In genomic region chr13:46489586-46490023, GRCh38 we compare ENCODE assay signal across 12 cellular contexts.
DNase-seq lines count a peak whose midpoint lies in the region; FAIRE-seq and TF ChIP-seq lines count a peak whose summit lies in the region.
"Had no signal": no experiment of that assay in that cellular context is flagged by ENCODE, and none has a peak within 500 bp of the region (broad histone marks: within the 10 kb centered on the region; RNA-seq: fewer than 3 reads in every experiment).

No MANE protein-coding gene starts in this region.

- H2BK5ac ChIP-seq in H1 (ENCODE audit: low read depth, low read length), result no peak overlapping the region

- TF ChIP-seq EP300 in H1 (IDR thresholded peaks at IDR 0.05; ENCODE audit: borderline replicate concordance in 1 of 2, low read depth in 2 of 2, low read length in 2 of 2), result no peak

- no peaks in the 10 kb centered on the region for H4K20me1 ChIP-seq in H1 (replicated peaks in 1 of 2; ENCODE audit: control insufficient read depth in 1 of 2, insufficient read depth in 2 of 2, low read length in 2 of 2)
- no peaks in the 10 kb centered on the region for H4K20me1 ChIP-seq in neural progenitor cell (ENCODE audit: low read depth)
- H4K20me1 ChIP-seq in Karpas-422 (ENCODE audit: insufficient read depth, low read depth, low read length), result no peaks in the 10 kb centered on the region

- no peak overlapping the region for H3K27ac ChIP-seq in H1 (ENCODE audit: low read depth, low read length)
- no peak overlapping the region for H3K27ac ChIP-seq in neural progenitor cell
- H3K27ac ChIP-seq in Peyer's patch, result no peak overlapping the region
- H3K27ac ChIP-seq in Karpas-422 (ENCODE audit: low read length), result no peak overlapping the region

- no peak for TF ChIP-seq RAD21 in H1 (IDR thresholded peaks at IDR 0.05 in 1 of 2, conservative IDR thresholded peaks at IDR 0.05 in 1 of 2; ENCODE audit: low read depth in 2 of 2, low read length in 2 of 2)

- POLR2A ChIA-PET in H1 (lab: Charles Lee; ENCODE audit: partially characterized antibody), result no interaction called here

- H3K9me3 Mint-ChIP-seq in neural progenitor cell, result peaks cover 24% of the 10 kb centered on the region

- H2AK5ac ChIP-seq in H1 (ENCODE audit: low read depth, low read length), result no peak overlapping the region

- no peak overlapping the region for H3K23ac ChIP-seq in H1 (ENCODE audit: insufficient read length)

- no peaks in the 10 kb centered on the region for H3K79me1 ChIP-seq in H1 (ENCODE audit: low read depth, low read length)

- H3K27ac Mint-ChIP-seq in neural progenitor cell, result no peak overlapping the region
- H3K27ac Mint-ChIP-seq: activated T-helper 17 cell treated with anti-CD3 and anti-CD28 coated beads, Interleukin-2, amount 50 U/mL, for 72 hours; CD8-positive, alpha-beta T cell; WTC11 had no signal

- H3K56ac ChIP-seq in H1 (replicated peaks; ENCODE audit: insufficient read length, low read depth, low read length), result no peak overlapping the region

- TF ChIP-seq CTCF in H1 (IDR thresholded peaks at IDR 0.05; ENCODE audit: control extremely low read depth in 1 of 3, insufficient read depth in 1 of 3, low read depth in 1 of 3, low read length in 3 of 3), result no peak
- TF ChIP-seq CTCF in neural progenitor cell (IDR thresholded peaks at IDR 0.05), result no peak
- no peak for TF ChIP-seq CTCF in Peyer's patch (IDR thresholded peaks at IDR 0.05)

- peaks cover 6% of the 10 kb centered on the region for H3K4me1 Mint-ChIP-seq in neural progenitor cell
- H3K4me1 Mint-ChIP-seq: activated T-helper 17 cell treated with anti-CD3 and anti-CD28 coated beads, Interleukin-2, amount 50 U/mL, for 72 hours had no signal

- peaks cover under 1% of the 10 kb centered on the region for H3K36me3 Mint-ChIP-seq in neural progenitor cell

- FAIRE-seq in H1 (lab: Jason Lieb, UNC), result no peak

- no peak overlapping the region for H4K5ac ChIP-seq in H1 (ENCODE audit: insufficient read length, low read depth, low read length)

- no peaks in the 10 kb centered on the region for H3K79me2 ChIP-seq in H1 (ENCODE audit: control insufficient read depth in 1 of 2, insufficient read depth in 2 of 2, low read length in 2 of 2)
- H3K79me2 ChIP-seq in neural progenitor cell (ENCODE audit: low read depth), result no peaks in the 10 kb centered on the region
- H3K79me2 ChIP-seq in Karpas-422 (ENCODE audit: low read length), result no peaks in the 10 kb centered on the region

- H4K91ac ChIP-seq in H1 (replicated peaks; ENCODE audit: insufficient read length, low read length), result no peak overlapping the region

- 90% methylated on average over 5 of the region's 5 CpGs; no CpG with 5 or more reads in 1 of the 2 experiments for WGBS in H1 (ENCODE audit: extremely low coverage in 1 of 2, insufficient coverage in 1 of 2, insufficient read length in 1 of 2, insufficient replicate concordance in 2 of 2, low coverage in 1 of 2, low lambda C conversion rate in 2 of 2, missing lambda C conversion rate in 1 of 2), 2 experiments

- peak; percentile 49 for DNase-seq in AG08396 (ENCODE audit: low spot score)
- peak; percentile 16 for DNase-seq in NCI-H446 treated with DMSO at 0.1 percent for 48 hours (lab: John Stamatoyannopoulos, UW)
- DNase-seq in H1 (ENCODE audit: low read depth in 1 of 2, low spot score in 2 of 2), result no peak
- DNase-seq in neural progenitor cell (ENCODE audit: low spot score), result peak; percentile 18
- DNase-seq in Peyer's patch, result no peak
- DNase-seq in DMS53 (lab: John Stamatoyannopoulos, UW), result no peak
- no peak for DNase-seq in Karpas-422
- no peak for DNase-seq in cortex of kidney (lab: John Stamatoyannopoulos, UW)
- DNase-seq: CD8-positive, alpha-beta T cell; nucleus accumbens had no signal

- H3K27me3 Mint-ChIP-seq in neural progenitor cell (ENCODE audit: insufficient read depth, low read depth), result no peaks in the 10 kb centered on the region

- H3K4me3 Mint-ChIP-seq in neural progenitor cell, result no peak overlapping the region
- H3K4me3 Mint-ChIP-seq: activated T-helper 17 cell treated with anti-CD3 and anti-CD28 coated beads, Interleukin-2, amount 50 U/mL, for 72 hours; CD8-positive, alpha-beta T cell; WTC11 had no signal

- H3F3A ChIP-seq in neural progenitor cell (ENCODE audit: low read depth), result peaks cover 13% of the 10 kb centered on the region

- no peak overlapping the region for H3K9ac ChIP-seq in H1 (replicated peaks in 1 of 4; ENCODE audit: extremely low read depth in 1 of 4, low read depth in 3 of 4, low read length in 3 of 4)
- no peak overlapping the region for H3K9ac ChIP-seq in neural progenitor cell
- no peak overlapping the region for H3K9ac ChIP-seq in Karpas-422 (ENCODE audit: low read length)

- H2BK15ac ChIP-seq in H1 (ENCODE audit: low read length), result peak overlapping the region; percentile 23; the same call in 1 of the 2 replicates

- CTCF ChIA-PET in H1 (lab: Charles Lee; ENCODE audit: partially characterized antibody), result interaction anchor here (1.2 to 2.9 kb wide), 4 partner anchors 11 to 275 kb away, joined by 4 to 8 read pairs (median 5); no protein-coding TSS in a partner anchor

- peak overlapping the region; percentile 35; the same call in 1 of the 2 replicates for H2AFZ ChIP-seq in H1 (ENCODE audit: low read length)
- no peak overlapping the region for H2AFZ ChIP-seq in neural progenitor cell (replicated peaks)
- H2AFZ ChIP-seq in Karpas-422 (ENCODE audit: low read length), result no peak overlapping the region

- H3K27me3 ChIP-seq in H1 (replicated peaks in 1 of 4; ENCODE audit: control insufficient read depth in 3 of 4, extremely low read depth in 1 of 4, insufficient read depth in 3 of 4, low read length in 3 of 4) (no peaks in the 10 kb centered on the region), neural progenitor cell (no peaks in the 10 kb centered on the region), Peyer's patch (no peaks in the 10 kb centered on the region), Karpas-422 (ENCODE audit: low read length) (0 out of 2 replicates have a peak, but pooled peaks cover 3% of the 10 kb centered on the region)

- H3K4me3 ChIP-seq in H1 (ENCODE audit: extremely low read depth in 1 of 4, insufficient read depth in 2 of 4, low read depth in 3 of 4, low read length in 4 of 4) (no peak overlapping the region), neural progenitor cell (no peak overlapping the region), Peyer's patch (no peak overlapping the region), Karpas-422 (ENCODE audit: low read length) (no peak overlapping the region)

- H3K9me2 ChIP-seq in Karpas-422 (replicated peaks; ENCODE audit: insufficient read depth, low read length), result no peaks in the 10 kb centered on the region

- no peak overlapping the region for H2BK12ac ChIP-seq in H1 (ENCODE audit: low read depth, low read length)

- no peak overlapping the region for H2BK20ac ChIP-seq in H1 (ENCODE audit: low read length)

- H3K4ac ChIP-seq in H1 (replicated peaks; ENCODE audit: insufficient read length, low read depth, low read length), result no peak overlapping the region

- H3K36me3 ChIP-seq in H1 (ENCODE audit: control insufficient read depth in 2 of 4, insufficient read depth in 4 of 4, low read length in 3 of 4) (no peaks in the 10 kb centered on the region), neural progenitor cell (no peaks in the 10 kb centered on the region), Peyer's patch (no peaks in the 10 kb centered on the region), Karpas-422 (ENCODE audit: insufficient read depth, low read length) (no peaks in the 10 kb centered on the region)

- H3K14ac ChIP-seq in H1 (ENCODE audit: insufficient read length), result no peak overlapping the region

- H3K4me1 ChIP-seq in H1 (replicated peaks in 1 of 4; ENCODE audit: control insufficient read depth in 3 of 4, insufficient read depth in 4 of 4, low read length in 3 of 4) (no peaks in the 10 kb centered on the region), neural progenitor cell (peaks cover 13% of the 10 kb centered on the region), Peyer's patch (no peaks in the 10 kb centered on the region), Karpas-422 (ENCODE audit: low read length) (no peaks in the 10 kb centered on the region)

- TF ChIP-seq POLR2A in H1 (IDR thresholded peaks at IDR 0.05; ENCODE audit: control extremely low read depth in 1 of 2, low read depth in 2 of 2, low read length in 2 of 2) (no peak), Peyer's patch (IDR thresholded peaks at IDR 0.05) (no peak)

- no peaks in the 10 kb centered on the region for H3K23me2 ChIP-seq in H1 (ENCODE audit: low read depth, low read length)

- no peak overlapping the region for H3K4me2 ChIP-seq in H1 (ENCODE audit: insufficient read depth in 1 of 2, low read depth in 2 of 2, low read length in 2 of 2)
- H3K4me2 ChIP-seq in neural progenitor cell, result no peak overlapping the region
- no peak overlapping the region for H3K4me2 ChIP-seq in Karpas-422 (ENCODE audit: low read depth, low read length, poor library complexity, severe bottlenecking)

- H3K9me3 ChIP-seq in H1 (ENCODE audit: insufficient read depth in 2 of 2, low read depth in 1 of 2, low read length in 1 of 2) (no peaks in the 10 kb centered on the region), neural progenitor cell (ENCODE audit: low read depth) (no peaks in the 10 kb centered on the region), Peyer's patch (peaks cover 0 to 8% (median 0%) of the 10 kb centered on the region in 4 donors), Karpas-422 (ENCODE audit: low read length) (peaks cover 9% of the 10 kb centered on the region; the same call in 1 of the 2 replicates)

- H3K18ac ChIP-seq in H1 (ENCODE audit: extremely low read depth, low read length), result no peak overlapping the region

- H4K8ac ChIP-seq in H1 (ENCODE audit: extremely low read depth, insufficient read depth, low read length), result no peak overlapping the region

- H2BK120ac ChIP-seq in H1 (replicated peaks; ENCODE audit: low read depth, low read length), result no peak overlapping the region

TF ChIP-seq in H1, 55 proteins besides CTCF, POLR2A, EP300 and RAD21 (continues in another document):
- TF ChIP-seq CHD2 (IDR thresholded peaks at IDR 0.05; ENCODE audit: low read length) (no peak), CEBPB (IDR thresholded peaks at IDR 0.05; ENCODE audit: low read depth, low read length) (no peak), KDM4A (IDR thresholded peaks at IDR 0.05; ENCODE audit: low read depth, low read length, severe bottlenecking) (no peak), GABPA (IDR thresholded peaks at IDR 0.05; ENCODE audit: borderline replicate concordance, insufficient read depth, low read length) (no peak), TAF7 (optimal IDR thresholded peaks at IDR 0.05; ENCODE audit: borderline replicate concordance, low read depth, low read length) (no peak), POU5F1 (IDR thresholded peaks at IDR 0.05; ENCODE audit: low read depth, low read length) (no peak), NRF1 (IDR thresholded peaks at IDR 0.05; ENCODE audit: low read depth, low read length) (no peak), MAFK (IDR thresholded peaks at IDR 0.05; ENCODE audit: low read depth, low read length) (no peak)

Comparison
In these comparisons a context has a peak if more than half of its experiments do, and no peak if none do; other contexts are left out.
1. DNase-seq: peak in AG08396 (single experiment), NCI-H446 treated with DMSO at 0.1 percent for 48 hours (single experiment) and neural progenitor cell (single experiment); none in H1 (0 of 2), Peyer's patch (0 of 3), DMS53 (single experiment), Karpas-422 (single experiment) and cortex of kidney (single experiment).